Comparison of ENCODE assay signal across 8 cellular contexts in genomic region chr11:64650923-64651523, GRCh38.
A peak's percentile ranks its signal among the peaks of the same experiment; 100 is the strongest.
DNase-seq lines count a peak whose midpoint lies in the region; ATAC-seq and TF ChIP-seq lines count a peak whose summit lies in the region.

No MANE protein-coding gene starts in this region.

- no peaks in the 10 kb centered on the region for H3K9me3 ChIP-seq in Karpas-422 (ENCODE audit: low read length)
- H3K9me3 ChIP-seq in osteoblast (ENCODE audit: low read depth, low read length), result no peaks in the 10 kb centered on the region

- H3K4me2 ChIP-seq in Karpas-422 (ENCODE audit: low read depth, low read length, poor library complexity, severe bottlenecking) (no peak overlapping the region), osteoblast (ENCODE audit: insufficient read depth, low read length) (no peak overlapping the region)

- no peaks in the 10 kb centered on the region for H3K9me2 ChIP-seq in Karpas-422 (replicated peaks; ENCODE audit: insufficient read depth, low read length)

- no peak overlapping the region for H2AFZ ChIP-seq in Karpas-422 (ENCODE audit: low read length)
- H2AFZ ChIP-seq in osteoblast (ENCODE audit: low read length), result no peak overlapping the region

- H3K4me1 ChIP-seq in Karpas-422 (ENCODE audit: low read length), result peaks cover 8% of the 10 kb centered on the region
- H3K4me1 ChIP-seq in osteoblast (ENCODE audit: insufficient read depth, low read length), result peaks cover 7% of the 10 kb centered on the region

- no peak overlapping the region for H3K9ac ChIP-seq in Karpas-422 (ENCODE audit: low read length)

- H3K36me3 ChIP-seq in Karpas-422 (ENCODE audit: insufficient read depth, low read length) (no peaks in the 10 kb centered on the region), osteoblast (ENCODE audit: insufficient read depth, low read length) (peaks cover 7% of the 10 kb centered on the region)

- H4K20me1 ChIP-seq in Karpas-422 (ENCODE audit: insufficient read depth, low read depth, low read length), result no peaks in the 10 kb centered on the region
- peaks cover 70% of the 10 kb centered on the region for H4K20me1 ChIP-seq in osteoblast (ENCODE audit: insufficient read depth, low read length)

- H3K4me3 ChIP-seq in Karpas-422 (ENCODE audit: low read length), result no peak overlapping the region
- no peak overlapping the region for H3K4me3 ChIP-seq in cardiac fibroblast (replicated peaks in 1 of 2; ENCODE audit: low read depth in 2 of 2, low read length in 2 of 2)
- no peak overlapping the region for H3K4me3 ChIP-seq in osteoblast (ENCODE audit: insufficient read depth, low read length)

- peak; percentile 34 for DNase-seq in GDM1 (lab: John Stamatoyannopoulos, UW)
- peak; percentile 75 for DNase-seq in Karpas-422
- DNase-seq in cardiac fibroblast (ENCODE audit: low read depth in 2 of 2), result peak; percentile 40 to 44
- DNase-seq in osteoblast (ENCODE audit: insufficient read length, low spot score, missing footprints), result peak; percentile 92
- DNase-seq in stimulated activated naive CD4-positive, alpha-beta T cell (lab: John Stamatoyannopoulos, UW), result no peak
- DNase-seq in cortex of kidney (lab: John Stamatoyannopoulos, UW), result no peak

- H3K79me2 ChIP-seq in Karpas-422 (ENCODE audit: low read length) (no peaks in the 10 kb centered on the region), osteoblast (ENCODE audit: insufficient read depth, low read length) (no peaks in the 10 kb centered on the region)

- no peak for ATAC-seq in GM21786 (IDR thresholded peaks at IDR 0.05; ENCODE audit: unreplicated experiment)
- ATAC-seq in HG03354 (IDR thresholded peaks at IDR 0.05; ENCODE audit: poor library complexity, severe bottlenecking, unreplicated experiment), result no peak

- no peak overlapping the region for H3K27ac ChIP-seq in Karpas-422 (ENCODE audit: low read length)
- no peak overlapping the region for H3K27ac ChIP-seq in osteoblast (ENCODE audit: low read depth, low read length)

- H3K27me3 ChIP-seq in Karpas-422 (ENCODE audit: low read length) (no peaks in the 10 kb centered on the region), osteoblast (ENCODE audit: insufficient read depth, low read length) (peaks cover 4% of the 10 kb centered on the region)

- TF ChIP-seq CTCF in cardiac fibroblast (IDR thresholded peaks at IDR 0.05; ENCODE audit: low read depth, low read length), result peak; percentile 69
- peak; percentile 53 for TF ChIP-seq CTCF in osteoblast (IDR thresholded peaks at IDR 0.05; ENCODE audit: extremely low read depth, low read depth, low read length)

Comparison
In these comparisons a context has a peak if more than half of its experiments do, and no peak if none do; other contexts are left out.
1. DNase-seq: peak in GDM1 (single experiment), Karpas-422 (single experiment), cardiac fibroblast (2 of 2) and osteoblast (single experiment); none in stimulated activated naive CD4-positive, alpha-beta T cell (0 of 6) and cortex of kidney (single experiment).